In genomic region chr5:135328128-135328687, GRCh38 we compare ENCODE assay signal across 21 cellular contexts.
DNase-seq lines count a peak whose midpoint lies in the region; ATAC-seq, FAIRE-seq and TF ChIP-seq lines count a peak whose summit lies in the region.
"Had no signal": no experiment of that assay in that cellular context is flagged by ENCODE, and none has a peak within 500 bp of the region (broad histone marks: within the 10 kb centered on the region; RNA-seq: fewer than 3 reads in every experiment).

No MANE protein-coding gene starts in this region.

- POLR2A ChIA-PET in activated naive CD8-positive, alpha-beta T cell treated with anti-CD3 and anti-CD28 coated beads, Interleukin-2, amount 10 ng/mL, durations not matched to agents 7 days and 5 days (lab: Charles Lee), result interaction anchor here (1.3 kb wide), 1 partner anchor 15 kb away, joined by 4 read pairs; no protein-coding TSS in a partner anchor
- POLR2A ChIA-PET in K562 (lab: Yijun Ruan, JAX), result interaction anchor here (0.5 to 1.0 kb wide), 7 partner anchors 8 to 539 kb away, joined by 3 to 5 read pairs (median 3); no protein-coding TSS in a partner anchor
- POLR2A ChIA-PET in CD4-positive, alpha-beta memory T cell (lab: Charles Lee; ENCODE audit: partially characterized antibody), result no interaction called here

- H3K9ac ChIP-seq in K562 (ENCODE audit: insufficient read depth in 1 of 2, low read depth in 2 of 2, low read length in 2 of 2), result no peak overlapping the region

- H3K36me3 Mint-ChIP-seq in T-helper 2 cell treated with Interferon-gamma antibody and Interleukin-4, amounts not matched to agents 5 μg/mL and 100 μg/mL, for 36 hours (ENCODE audit: low read depth), result peaks cover 22% of the 10 kb centered on the region
- H3K36me3 Mint-ChIP-seq in activated naive CD8-positive, alpha-beta T cell treated with anti-CD3 and anti-CD28 coated beads, Interleukin-2, amount 10 ng/mL, durations not matched to agents 7 days and 5 days, result peaks cover 6% of the 10 kb centered on the region
- no peaks in the 10 kb centered on the region for H3K36me3 Mint-ChIP-seq in activated naive CD8-positive, alpha-beta T cell treated with anti-CD3 and anti-CD28 coated beads for 36 hours
- H3K36me3 Mint-ChIP-seq in type B pancreatic cell, result peaks cover 9% of the 10 kb centered on the region
- peaks cover 3 to 32% of the 10 kb centered on the region in 2 donors for H3K36me3 Mint-ChIP-seq in CD4-positive, alpha-beta memory T cell

- H3K9me3 Mint-ChIP-seq in T-helper 2 cell treated with Interferon-gamma antibody and Interleukin-4, amounts not matched to agents 5 μg/mL and 100 μg/mL, for 36 hours, result no peaks in the 10 kb centered on the region
- H3K9me3 Mint-ChIP-seq in activated naive CD8-positive, alpha-beta T cell treated with anti-CD3 and anti-CD28 coated beads, Interleukin-2, amount 10 ng/mL, durations not matched to agents 7 days and 5 days, result no peaks in the 10 kb centered on the region
- H3K9me3 Mint-ChIP-seq in activated naive CD8-positive, alpha-beta T cell treated with anti-CD3 and anti-CD28 coated beads for 36 hours, result no peaks in the 10 kb centered on the region
- no peaks in the 10 kb centered on the region for H3K9me3 Mint-ChIP-seq in type B pancreatic cell
- H3K9me3 Mint-ChIP-seq in CD4-positive, alpha-beta memory T cell, result no peaks in the 10 kb centered on the region

- peaks cover 4% of the 10 kb centered on the region for H3K9me1 ChIP-seq in K562 (ENCODE audit: control insufficient read depth, insufficient read depth, low read length)

- peaks cover 11% of the 10 kb centered on the region; the same call in 1 of the 2 replicates for H4K20me1 ChIP-seq in K562 (replicated peaks; ENCODE audit: control insufficient read depth, insufficient read depth, low read length)

- DNase-seq in T-helper 2 cell treated with Interferon-gamma antibody and Interleukin-4, amounts not matched to agents 5 μg/mL and 100 μg/mL, for 36 hours (ENCODE audit: low spot score), result no peak
- no peak for DNase-seq in T-helper 2 cell
- DNase-seq in activated naive CD8-positive, alpha-beta T cell treated with anti-CD3 and anti-CD28 coated beads, Interleukin-2, amount 10 ng/mL, durations not matched to agents 7 days and 5 days, result no peak
- no peak for DNase-seq in activated naive CD8-positive, alpha-beta T cell treated with anti-CD3 and anti-CD28 coated beads for 36 hours
- DNase-seq in K562 (ENCODE audit: extremely low read depth in 1 of 4, low spot score in 3 of 4), result no peak
- no peak for DNase-seq in type B pancreatic cell (ENCODE audit: extremely low spot score, unreplicated experiment)
- no peak for DNase-seq in CD4-positive, alpha-beta memory T cell
- no peak for DNase-seq in cardiac septum (ENCODE audit: low spot score)
- DNase-seq: 8988T, Karpas-422, NCI-H1694, NCI-H2081, NCI-H2171, NCI-H524 treated with DMSO at 0.1 percent for 48 hours, SIG-M5 had no signal

- no peaks in the 10 kb centered on the region for H3K9me3 ChIP-seq in K562 (replicated peaks; ENCODE audit: control insufficient read depth, insufficient read depth, low read depth, low read length)
- no peaks in the 10 kb centered on the region for H3K9me3 ChIP-seq in CD4-positive, alpha-beta memory T cell (ENCODE audit: control insufficient read depth in 1 of 2, low read length in 2 of 2)

- peaks cover 19% of the 10 kb centered on the region; the same call in 2 of the 3 replicates for H3K36me3 ChIP-seq in K562 (ENCODE audit: control insufficient read depth, insufficient read depth, low read length)
- peaks cover 4% of the 10 kb centered on the region for H3K36me3 ChIP-seq in CD4-positive, alpha-beta memory T cell (ENCODE audit: insufficient read depth, low read length)

- no peak for FAIRE-seq in K562 (lab: Jason Lieb, UNC)
- FAIRE-seq: G401.6, H1 had no signal

- H3K27me3 Mint-ChIP-seq in T-helper 2 cell treated with Interferon-gamma antibody and Interleukin-4, amounts not matched to agents 5 μg/mL and 100 μg/mL, for 36 hours (ENCODE audit: low read depth), result no peaks in the 10 kb centered on the region
- H3K27me3 Mint-ChIP-seq in activated naive CD8-positive, alpha-beta T cell treated with anti-CD3 and anti-CD28 coated beads, Interleukin-2, amount 10 ng/mL, durations not matched to agents 7 days and 5 days, result no peaks in the 10 kb centered on the region
- H3K27me3 Mint-ChIP-seq in activated naive CD8-positive, alpha-beta T cell treated with anti-CD3 and anti-CD28 coated beads for 36 hours, result no peaks in the 10 kb centered on the region
- no peaks in the 10 kb centered on the region for H3K27me3 Mint-ChIP-seq in type B pancreatic cell
- no peaks in the 10 kb centered on the region for H3K27me3 Mint-ChIP-seq in CD4-positive, alpha-beta memory T cell

- TF ChIP-seq CTCF in K562 (IDR thresholded peaks at IDR 0.05 in 2 of 3, conservative IDR thresholded peaks at IDR 0.05 in 1 of 3; ENCODE audit: insufficient read depth in 2 of 3, low read depth in 1 of 3, low read length in 3 of 3) (no peak), type B pancreatic cell (conservative IDR thresholded peaks at IDR 0.05) (no peak)

- intact Hi-C loops in K562 (cut with micrococcal nuclease), result no loop called here
- intact Hi-C loops in CD4-positive, alpha-beta memory T cell (cut with micrococcal nuclease), result no loop called here
- intact Hi-C loops in cardiac septum (cut with DNase I), result no loop called here

- H3K27ac Mint-ChIP-seq in T-helper 2 cell treated with Interferon-gamma antibody and Interleukin-4, amounts not matched to agents 5 μg/mL and 100 μg/mL, for 36 hours, result peak overlapping the region; percentile 50
- peak overlapping the region; percentile 73 for H3K27ac Mint-ChIP-seq in activated naive CD8-positive, alpha-beta T cell treated with anti-CD3 and anti-CD28 coated beads, Interleukin-2, amount 10 ng/mL, durations not matched to agents 7 days and 5 days
- H3K27ac Mint-ChIP-seq in activated naive CD8-positive, alpha-beta T cell treated with anti-CD3 and anti-CD28 coated beads for 36 hours, result no peak overlapping the region
- peak overlapping the region; percentile 70 for H3K27ac Mint-ChIP-seq in type B pancreatic cell
- peak overlapping the region in 3 of 7 donors; percentile 4 to 61 (median 30) for H3K27ac Mint-ChIP-seq in CD4-positive, alpha-beta memory T cell

- CTCF ChIA-PET in K562 (lab: Yijun Ruan, JAX; ENCODE audit: low intra/inter-chr PET ratio), result interaction anchor here (0.6 kb wide), 1 partner anchor 81 kb away, joined by 3 read pairs; no protein-coding TSS in a partner anchor
- CTCF ChIA-PET in CD4-positive, alpha-beta memory T cell (lab: Charles Lee; ENCODE audit: partially characterized antibody), result interaction anchor here (1.3 kb wide), 1 partner anchor 21 kb away, joined by 3 read pairs; no protein-coding TSS in a partner anchor

- H3K4me1 ChIP-seq in K562 (replicated peaks in 1 of 2; ENCODE audit: control insufficient read depth in 2 of 2, insufficient read depth in 2 of 2, low read length in 2 of 2), result peaks cover 6 to 22% of the 10 kb centered on the region in 2 experiments; a peak in 3 of 5 replicates
- H3K4me1 ChIP-seq in CD4-positive, alpha-beta memory T cell (ENCODE audit: insufficient read depth, low read length), result peaks cover 18% of the 10 kb centered on the region

- in situ Hi-C loops in K562 (cut with MboI), result no loop called here

- 83% methylated on average over 5 of the region's 5 CpGs for WGBS in K562 (ENCODE audit: insufficient coverage, low coverage, missing lambda C conversion rate)

- no TSS peak for BruUV-seq in K562 (replicated peaks; lab: Mats Ljungman, UMichigan)

- H3K4me1 Mint-ChIP-seq in T-helper 2 cell treated with Interferon-gamma antibody and Interleukin-4, amounts not matched to agents 5 μg/mL and 100 μg/mL, for 36 hours (ENCODE audit: low read depth), result peaks cover 11% of the 10 kb centered on the region
- H3K4me1 Mint-ChIP-seq in activated naive CD8-positive, alpha-beta T cell treated with anti-CD3 and anti-CD28 coated beads, Interleukin-2, amount 10 ng/mL, durations not matched to agents 7 days and 5 days, result peaks cover 31% of the 10 kb centered on the region
- H3K4me1 Mint-ChIP-seq in activated naive CD8-positive, alpha-beta T cell treated with anti-CD3 and anti-CD28 coated beads for 36 hours, result peaks cover 7% of the 10 kb centered on the region
- H3K4me1 Mint-ChIP-seq in type B pancreatic cell (ENCODE audit: unreplicated experiment), result peaks cover 28% of the 10 kb centered on the region
- H3K4me1 Mint-ChIP-seq in CD4-positive, alpha-beta memory T cell, result peaks cover 9 to 21% (median 12%) of the 10 kb centered on the region in 4 donors

- no peak for ATAC-seq in activated naive CD8-positive, alpha-beta T cell treated with anti-CD3 and anti-CD28 coated beads, Interleukin-2, amount 10 ng/mL, durations not matched to agents 7 days and 5 days (ENCODE audit: low read depth)
- no peak for ATAC-seq in K562
- ATAC-seq: HCT116, Panc1, SK-N-SH treated with all-trans-retinoic acid at 6 μM for 48 hours had no signal

- TF ChIP-seq RAD21 in K562 (CRISPR knock-in tag; conservative IDR thresholded peaks at IDR 0.05 in 1 of 2, IDR thresholded peaks at IDR 0.05 in 1 of 2), result no peak

- no peak for TF ChIP-seq POLR2A in K562 (conservative IDR thresholded peaks at IDR 0.05)

- no peaks in the 10 kb centered on the region for H3K27me3 ChIP-seq in K562 (ENCODE audit: control insufficient read depth in 2 of 2, insufficient read depth in 2 of 2, low read length in 2 of 2)
- H3K27me3 ChIP-seq in CD4-positive, alpha-beta memory T cell (ENCODE audit: insufficient read depth, low read length), result no peaks in the 10 kb centered on the region

- H3K79me2 ChIP-seq in K562 (ENCODE audit: control insufficient read depth, insufficient read depth, low read length), result no peaks in the 10 kb centered on the region

- H3K4me3 Mint-ChIP-seq in T-helper 2 cell treated with Interferon-gamma antibody and Interleukin-4, amounts not matched to agents 5 μg/mL and 100 μg/mL, for 36 hours, result no peak overlapping the region
- no peak overlapping the region for H3K4me3 Mint-ChIP-seq in activated naive CD8-positive, alpha-beta T cell treated with anti-CD3 and anti-CD28 coated beads, Interleukin-2, amount 10 ng/mL, durations not matched to agents 7 days and 5 days
- no peak overlapping the region for H3K4me3 Mint-ChIP-seq in activated naive CD8-positive, alpha-beta T cell treated with anti-CD3 and anti-CD28 coated beads for 36 hours
- peak overlapping the region; percentile 31 for H3K4me3 Mint-ChIP-seq in type B pancreatic cell
- no peak overlapping the region for H3K4me3 Mint-ChIP-seq in CD4-positive, alpha-beta memory T cell

- no peak overlapping the region for H3K4me2 ChIP-seq in K562 (ENCODE audit: insufficient read depth, low read length)

- no peak overlapping the region for H3K4me3 ChIP-seq in K562
- no peak overlapping the region for H3K4me3 ChIP-seq in CD4-positive, alpha-beta memory T cell (ENCODE audit: low read length in 2 of 2)

- no peak for TF ChIP-seq EP300 in K562 (IDR thresholded peaks at IDR 0.05; ENCODE audit: low read length)

- no peak overlapping the region for H2AFZ ChIP-seq in K562 (ENCODE audit: low read depth, low read length)

- no peak overlapping the region for H3K27ac ChIP-seq in K562 (ENCODE audit: extremely low read depth, low read depth, low read length)
- no peak overlapping the region for H3K27ac ChIP-seq in CD4-positive, alpha-beta memory T cell (ENCODE audit: low read depth, low read length)
- H3K27ac ChIP-seq: C4-2B had no signal

TF ChIP-seq in K562, 482 proteins besides CTCF, POLR2A, EP300 and RAD21 (continues in another document):
- TF ChIP-seq ZFP36 (IDR thresholded peaks at IDR 0.05; ENCODE audit: low read depth, low read length, partially characterized antibody), result peak; percentile 76
